Comparison of ENCODE assay signal across 1 cellular context in the genomic region with DNA sequence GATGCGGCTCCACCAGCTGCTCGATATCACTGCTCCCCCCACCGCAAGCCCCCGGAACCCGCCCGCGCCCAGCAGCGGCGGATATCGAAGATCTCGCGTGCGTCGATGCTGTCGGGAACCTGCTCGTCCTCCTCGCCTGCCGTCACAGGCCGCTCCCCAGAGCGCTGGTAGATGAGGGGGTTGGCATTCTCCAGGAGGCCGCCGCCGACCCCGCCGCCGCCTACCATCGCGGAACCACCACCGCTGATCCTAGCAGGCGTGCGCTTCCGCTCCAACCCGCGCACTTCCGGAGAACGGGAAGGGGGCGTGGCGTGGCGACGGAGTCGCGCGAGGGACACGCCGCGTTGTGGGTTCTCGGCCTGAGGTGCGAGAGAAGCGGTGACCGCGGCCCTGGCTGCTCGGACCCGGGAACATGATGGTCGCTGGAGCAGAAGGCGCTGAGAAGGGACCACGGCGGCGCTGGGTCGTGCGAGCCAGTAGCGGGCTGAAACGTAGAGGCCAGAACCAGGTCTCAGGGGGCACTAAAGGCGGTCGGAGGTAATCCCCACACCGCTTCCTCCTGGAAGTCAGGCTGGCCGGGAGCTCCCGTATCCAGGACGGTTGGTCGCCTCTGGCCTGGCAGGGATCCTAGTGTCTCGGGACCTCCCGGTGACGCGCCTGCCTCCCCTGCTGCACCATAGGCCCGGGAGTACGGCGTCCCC.
TF ChIP-seq lines count a peak whose summit lies in the region.

A gene (minus strand): TSS at position 265 of the 701 bp plus-strand sequence. CDS start 38 bp downstream, at position 227.

TF ChIP-seq in K562, 482 proteins besides CTCF, POLR2A, EP300 and RAD21 (continued from another document and continues in another):
- TF ChIP-seq, protein P1, sequence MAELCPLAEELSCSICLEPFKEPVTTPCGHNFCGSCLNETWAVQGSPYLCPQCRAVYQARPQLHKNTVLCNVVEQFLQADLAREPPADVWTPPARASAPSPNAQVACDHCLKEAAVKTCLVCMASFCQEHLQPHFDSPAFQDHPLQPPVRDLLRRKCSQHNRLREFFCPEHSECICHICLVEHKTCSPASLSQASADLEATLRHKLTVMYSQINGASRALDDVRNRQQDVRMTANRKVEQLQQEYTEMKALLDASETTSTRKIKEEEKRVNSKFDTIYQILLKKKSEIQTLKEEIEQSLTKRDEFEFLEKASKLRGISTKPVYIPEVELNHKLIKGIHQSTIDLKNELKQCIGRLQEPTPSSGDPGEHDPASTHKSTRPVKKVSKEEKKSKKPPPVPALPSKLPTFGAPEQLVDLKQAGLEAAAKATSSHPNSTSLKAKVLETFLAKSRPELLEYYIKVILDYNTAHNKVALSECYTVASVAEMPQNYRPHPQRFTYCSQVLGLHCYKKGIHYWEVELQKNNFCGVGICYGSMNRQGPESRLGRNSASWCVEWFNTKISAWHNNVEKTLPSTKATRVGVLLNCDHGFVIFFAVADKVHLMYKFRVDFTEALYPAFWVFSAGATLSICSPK (IDR thresholded peaks at IDR 0.05; ENCODE audit: borderline replicate concordance) = no peak
- TF ChIP-seq, protein P2, sequence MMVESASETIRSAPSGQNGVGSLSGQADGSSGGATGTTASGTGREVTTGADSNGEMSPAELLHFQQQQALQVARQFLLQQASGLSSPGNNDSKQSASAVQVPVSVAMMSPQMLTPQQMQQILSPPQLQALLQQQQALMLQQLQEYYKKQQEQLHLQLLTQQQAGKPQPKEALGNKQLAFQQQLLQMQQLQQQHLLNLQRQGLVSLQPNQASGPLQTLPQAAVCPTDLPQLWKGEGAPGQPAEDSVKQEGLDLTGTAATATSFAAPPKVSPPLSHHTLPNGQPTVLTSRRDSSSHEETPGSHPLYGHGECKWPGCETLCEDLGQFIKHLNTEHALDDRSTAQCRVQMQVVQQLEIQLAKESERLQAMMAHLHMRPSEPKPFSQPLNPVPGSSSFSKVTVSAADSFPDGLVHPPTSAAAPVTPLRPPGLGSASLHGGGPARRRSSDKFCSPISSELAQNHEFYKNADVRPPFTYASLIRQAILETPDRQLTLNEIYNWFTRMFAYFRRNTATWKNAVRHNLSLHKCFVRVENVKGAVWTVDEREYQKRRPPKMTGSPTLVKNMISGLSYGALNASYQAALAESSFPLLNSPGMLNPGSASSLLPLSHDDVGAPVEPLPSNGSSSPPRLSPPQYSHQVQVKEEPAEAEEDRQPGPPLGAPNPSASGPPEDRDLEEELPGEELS (CRISPR knock-in tag; IDR thresholded peaks at IDR 0.05; ENCODE audit: borderline replicate concordance) = 0 out of 2 replicates have a peak, but pooled peaks have one; percentile 24
- TF ChIP-seq SP2 (IDR thresholded peaks at IDR 0.05; ENCODE audit: extremely low read depth, low read depth, low read length, poor library complexity, severe bottlenecking) (no peak), ARID2 (IDR thresholded peaks at IDR 0.05) (no peak), NFIC (IDR thresholded peaks at IDR 0.05) (peak; percentile 42; the same call in 1 of the 2 replicates), SREBF2 (CRISPR knock-in tag; IDR thresholded peaks at IDR 0.05) (no peak), MEF2D (tag; conservative IDR thresholded peaks at IDR 0.05; ENCODE audit: low read depth) (no peak), HOXB6 (CRISPR knock-in tag; IDR thresholded peaks at IDR 0.05; ENCODE audit: borderline replicate concordance) (no peak), ZNF175 (CRISPR knock-in tag; IDR thresholded peaks at IDR 0.05; ENCODE audit: low read depth) (no peak), RBM14 (IDR thresholded peaks at IDR 0.05; ENCODE audit: borderline replicate concordance, insufficient read depth, low read depth, low read length) (no peak), ZNF347 (CRISPR knock-in tag; IDR thresholded peaks at IDR 0.05; ENCODE audit: low read depth) (no peak), SREBF1 (IDR thresholded peaks at IDR 0.05; ENCODE audit: borderline replicate concordance, low read depth, low read length) (no peak), ELF2 (CRISPR knock-in tag; IDR thresholded peaks at IDR 0.05) (peak; percentile 89), ZNF644 (tag; IDR thresholded peaks at IDR 0.05; ENCODE audit: low read depth) (no peak), EZH2 (IDR thresholded peaks at IDR 0.05; ENCODE audit: borderline replicate concordance, low read depth, low read length) (no peak), SAP30 (IDR thresholded peaks at IDR 0.05; ENCODE audit: borderline replicate concordance, insufficient read depth, low read depth, low read length, poor library complexity, severe bottlenecking) (peak; percentile 74), ZSCAN29 (IDR thresholded peaks at IDR 0.05) (no peak), MBD2 (IDR thresholded peaks at IDR 0.05; ENCODE audit: borderline replicate concordance, low read depth) (peak; percentile 70), PPARD (CRISPR knock-in tag; IDR thresholded peaks at IDR 0.05) (no peak), ESRRB (CRISPR knock-in tag; IDR thresholded peaks at IDR 0.05; ENCODE audit: borderline replicate concordance) (no peak), YY1 (IDR thresholded peaks at IDR 0.05; ENCODE audit: borderline replicate concordance in 1 of 3, control insufficient read depth in 1 of 3, extremely low read depth in 1 of 3, insufficient read depth in 3 of 3, insufficient read length in 1 of 3, insufficient replicate concordance in 2 of 3, low read depth in 1 of 3, low read length in 2 of 3) (peak in 2 of 3 experiments; percentile 54), NCOA6 (IDR thresholded peaks at IDR 0.05) (no peak), SMARCB1 (IDR thresholded peaks at IDR 0.05; ENCODE audit: insufficient read length, low read depth) (no peak), HDAC8 (tag; IDR thresholded peaks at IDR 0.05) (no peak), ZNF57 (CRISPR knock-in tag; IDR thresholded peaks at IDR 0.05) (no peak), HLTF (IDR thresholded peaks at IDR 0.05) (0 out of 2 replicates have a peak, but pooled peaks have one; percentile 32), PCBP1 (IDR thresholded peaks at IDR 0.05; ENCODE audit: low read depth, low read length, poor library complexity, severe bottlenecking) (no peak), HNRNPUL1 (IDR thresholded peaks at IDR 0.05; ENCODE audit: low read length) (no peak), MTA1 (IDR thresholded peaks at IDR 0.05; ENCODE audit: borderline replicate concordance) (no peak), ZFPM2 (CRISPR knock-in tag; IDR thresholded peaks at IDR 0.05) (no peak), FOXJ3 (CRISPR knock-in tag; IDR thresholded peaks at IDR 0.05) (no peak), ZNF121 (CRISPR knock-in tag; conservative IDR thresholded peaks at IDR 0.05) (no peak), NR2C1 (IDR thresholded peaks at IDR 0.05) (no peak), NR2C1 (tag; IDR thresholded peaks at IDR 0.05) (no peak), ZNF830 (CRISPR knock-in tag; IDR thresholded peaks at IDR 0.05) (no peak), NCOA1 (IDR thresholded peaks at IDR 0.05; ENCODE audit: low read depth) (no peak; the same call in 1 of the 2 replicates), TRIM24 (IDR thresholded peaks at IDR 0.05) (peak in 1 of 2 experiments; percentile 67; a peak in 2 of 4 replicates), XRCC5 (IDR thresholded peaks at IDR 0.05; ENCODE audit: low read depth, low read length) (0 out of 2 replicates have a peak, but pooled peaks have one; percentile 41), SRSF9 (IDR thresholded peaks at IDR 0.05; ENCODE audit: borderline replicate concordance, low read depth, low read length) (no peak), U2AF1 (optimal IDR thresholded peaks at IDR 0.05; ENCODE audit: low read depth, low read length) (no peak), KDM4B (IDR thresholded peaks at IDR 0.05; ENCODE audit: borderline replicate concordance in 2 of 2, low read depth in 1 of 2) (peak in 1 of 2 experiments; percentile 68; a peak in 1 of 4 replicates), ELF4 (CRISPR knock-in tag; IDR thresholded peaks at IDR 0.05) (no peak), SMAD2 (IDR thresholded peaks at IDR 0.05; ENCODE audit: low read depth, low read length) (no peak), CBFB (CRISPR knock-in tag; IDR thresholded peaks at IDR 0.05) (peak; percentile 79), ZBTB1 (CRISPR knock-in tag; IDR thresholded peaks at IDR 0.05; ENCODE audit: borderline replicate concordance, low read depth) (no peak), ZNF384 (IDR thresholded peaks at IDR 0.05; ENCODE audit: low read depth, low read length) (no peak)
- TF ChIP-seq, protein P3, sequence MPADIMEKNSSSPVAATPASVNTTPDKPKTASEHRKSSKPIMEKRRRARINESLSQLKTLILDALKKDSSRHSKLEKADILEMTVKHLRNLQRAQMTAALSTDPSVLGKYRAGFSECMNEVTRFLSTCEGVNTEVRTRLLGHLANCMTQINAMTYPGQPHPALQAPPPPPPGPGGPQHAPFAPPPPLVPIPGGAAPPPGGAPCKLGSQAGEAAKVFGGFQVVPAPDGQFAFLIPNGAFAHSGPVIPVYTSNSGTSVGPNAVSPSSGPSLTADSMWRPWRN (IDR thresholded peaks at IDR 0.05; ENCODE audit: low read depth) = no peak
- TF ChIP-seq, protein P4, sequence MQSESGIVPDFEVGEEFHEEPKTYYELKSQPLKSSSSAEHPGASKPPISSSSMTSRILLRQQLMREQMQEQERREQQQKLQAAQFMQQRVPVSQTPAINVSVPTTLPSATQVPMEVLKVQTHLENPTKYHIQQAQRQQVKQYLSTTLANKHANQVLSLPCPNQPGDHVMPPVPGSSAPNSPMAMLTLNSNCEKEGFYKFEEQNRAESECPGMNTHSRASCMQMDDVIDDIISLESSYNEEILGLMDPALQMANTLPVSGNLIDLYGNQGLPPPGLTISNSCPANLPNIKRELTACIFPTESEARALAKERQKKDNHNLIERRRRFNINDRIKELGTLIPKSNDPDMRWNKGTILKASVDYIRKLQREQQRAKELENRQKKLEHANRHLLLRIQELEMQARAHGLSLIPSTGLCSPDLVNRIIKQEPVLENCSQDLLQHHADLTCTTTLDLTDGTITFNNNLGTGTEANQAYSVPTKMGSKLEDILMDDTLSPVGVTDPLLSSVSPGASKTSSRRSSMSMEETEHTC (IDR thresholded peaks at IDR 0.05) = 0 out of 2 replicates have a peak, but pooled peaks have one; percentile 8
- TF ChIP-seq, protein P5, sequence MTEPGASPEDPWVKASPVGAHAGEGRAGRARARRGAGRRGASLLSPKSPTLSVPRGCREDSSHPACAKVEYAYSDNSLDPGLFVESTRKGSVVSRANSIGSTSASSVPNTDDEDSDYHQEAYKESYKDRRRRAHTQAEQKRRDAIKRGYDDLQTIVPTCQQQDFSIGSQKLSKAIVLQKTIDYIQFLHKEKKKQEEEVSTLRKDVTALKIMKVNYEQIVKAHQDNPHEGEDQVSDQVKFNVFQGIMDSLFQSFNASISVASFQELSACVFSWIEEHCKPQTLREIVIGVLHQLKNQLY (CRISPR knock-in tag; conservative IDR thresholded peaks at IDR 0.05) = no peak
- TF ChIP-seq, protein P6, sequence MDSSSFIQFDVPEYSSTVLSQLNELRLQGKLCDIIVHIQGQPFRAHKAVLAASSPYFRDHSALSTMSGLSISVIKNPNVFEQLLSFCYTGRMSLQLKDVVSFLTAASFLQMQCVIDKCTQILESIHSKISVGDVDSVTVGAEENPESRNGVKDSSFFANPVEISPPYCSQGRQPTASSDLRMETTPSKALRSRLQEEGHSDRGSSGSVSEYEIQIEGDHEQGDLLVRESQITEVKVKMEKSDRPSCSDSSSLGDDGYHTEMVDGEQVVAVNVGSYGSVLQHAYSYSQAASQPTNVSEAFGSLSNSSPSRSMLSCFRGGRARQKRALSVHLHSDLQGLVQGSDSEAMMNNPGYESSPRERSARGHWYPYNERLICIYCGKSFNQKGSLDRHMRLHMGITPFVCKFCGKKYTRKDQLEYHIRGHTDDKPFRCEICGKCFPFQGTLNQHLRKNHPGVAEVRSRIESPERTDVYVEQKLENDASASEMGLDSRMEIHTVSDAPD (CRISPR knock-in tag; IDR thresholded peaks at IDR 0.05) = no peak
- TF ChIP-seq, protein P7, sequence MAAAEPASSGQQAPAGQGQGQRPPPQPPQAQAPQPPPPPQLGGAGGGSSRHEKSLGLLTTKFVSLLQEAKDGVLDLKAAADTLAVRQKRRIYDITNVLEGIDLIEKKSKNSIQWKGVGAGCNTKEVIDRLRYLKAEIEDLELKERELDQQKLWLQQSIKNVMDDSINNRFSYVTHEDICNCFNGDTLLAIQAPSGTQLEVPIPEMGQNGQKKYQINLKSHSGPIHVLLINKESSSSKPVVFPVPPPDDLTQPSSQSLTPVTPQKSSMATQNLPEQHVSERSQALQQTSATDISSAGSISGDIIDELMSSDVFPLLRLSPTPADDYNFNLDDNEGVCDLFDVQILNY (CRISPR knock-in tag; IDR thresholded peaks at IDR 0.05) = no peak
- TF ChIP-seq, protein P8, sequence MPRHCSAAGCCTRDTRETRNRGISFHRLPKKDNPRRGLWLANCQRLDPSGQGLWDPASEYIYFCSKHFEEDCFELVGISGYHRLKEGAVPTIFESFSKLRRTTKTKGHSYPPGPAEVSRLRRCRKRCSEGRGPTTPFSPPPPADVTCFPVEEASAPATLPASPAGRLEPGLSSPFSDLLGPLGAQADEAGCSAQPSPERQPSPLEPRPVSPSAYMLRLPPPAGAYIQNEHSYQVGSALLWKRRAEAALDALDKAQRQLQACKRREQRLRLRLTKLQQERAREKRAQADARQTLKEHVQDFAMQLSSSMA (CRISPR knock-in tag; IDR thresholded peaks at IDR 0.05) = no peak
- TF ChIP-seq, protein P9, sequence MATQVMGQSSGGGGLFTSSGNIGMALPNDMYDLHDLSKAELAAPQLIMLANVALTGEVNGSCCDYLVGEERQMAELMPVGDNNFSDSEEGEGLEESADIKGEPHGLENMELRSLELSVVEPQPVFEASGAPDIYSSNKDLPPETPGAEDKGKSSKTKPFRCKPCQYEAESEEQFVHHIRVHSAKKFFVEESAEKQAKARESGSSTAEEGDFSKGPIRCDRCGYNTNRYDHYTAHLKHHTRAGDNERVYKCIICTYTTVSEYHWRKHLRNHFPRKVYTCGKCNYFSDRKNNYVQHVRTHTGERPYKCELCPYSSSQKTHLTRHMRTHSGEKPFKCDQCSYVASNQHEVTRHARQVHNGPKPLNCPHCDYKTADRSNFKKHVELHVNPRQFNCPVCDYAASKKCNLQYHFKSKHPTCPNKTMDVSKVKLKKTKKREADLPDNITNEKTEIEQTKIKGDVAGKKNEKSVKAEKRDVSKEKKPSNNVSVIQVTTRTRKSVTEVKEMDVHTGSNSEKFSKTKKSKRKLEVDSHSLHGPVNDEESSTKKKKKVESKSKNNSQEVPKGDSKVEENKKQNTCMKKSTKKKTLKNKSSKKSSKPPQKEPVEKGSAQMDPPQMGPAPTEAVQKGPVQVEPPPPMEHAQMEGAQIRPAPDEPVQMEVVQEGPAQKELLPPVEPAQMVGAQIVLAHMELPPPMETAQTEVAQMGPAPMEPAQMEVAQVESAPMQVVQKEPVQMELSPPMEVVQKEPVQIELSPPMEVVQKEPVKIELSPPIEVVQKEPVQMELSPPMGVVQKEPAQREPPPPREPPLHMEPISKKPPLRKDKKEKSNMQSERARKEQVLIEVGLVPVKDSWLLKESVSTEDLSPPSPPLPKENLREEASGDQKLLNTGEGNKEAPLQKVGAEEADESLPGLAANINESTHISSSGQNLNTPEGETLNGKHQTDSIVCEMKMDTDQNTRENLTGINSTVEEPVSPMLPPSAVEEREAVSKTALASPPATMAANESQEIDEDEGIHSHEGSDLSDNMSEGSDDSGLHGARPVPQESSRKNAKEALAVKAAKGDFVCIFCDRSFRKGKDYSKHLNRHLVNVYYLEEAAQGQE (CRISPR knock-in tag; IDR thresholded peaks at IDR 0.05; ENCODE audit: low read depth) = no peak
